Comparison of ENCODE assay signal across 30 cellular contexts in the genomic region with DNA sequence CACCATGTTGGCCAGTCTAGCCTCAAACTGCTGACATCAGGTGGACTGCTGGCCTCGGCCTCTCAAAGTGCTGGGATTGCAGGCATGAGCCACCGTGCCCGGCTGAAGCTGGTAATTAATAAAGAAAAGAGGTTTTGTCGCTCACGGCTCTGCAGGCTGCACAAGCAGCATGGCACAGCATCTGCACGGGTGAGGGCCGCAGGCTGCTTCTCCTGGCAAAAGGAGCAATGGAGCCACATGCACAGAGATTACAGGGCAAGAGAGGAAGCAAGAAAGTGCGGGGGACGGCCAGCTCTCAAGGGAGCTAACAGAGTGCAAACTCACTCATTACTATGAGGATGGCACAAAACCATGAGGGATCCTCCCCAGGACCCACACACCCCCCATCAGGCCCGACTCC.
"Had no signal": no experiment of that assay in that cellular context is flagged by ENCODE, and none has a peak within 500 bp of the region (broad histone marks: within the 10 kb centered on the region; RNA-seq: fewer than 3 reads in every experiment).

No MANE protein-coding gene starts in this region.

- H3K36me3 Mint-ChIP-seq: WTC11 had no signal

- H3K27ac Mint-ChIP-seq: activated CD4-positive, alpha-beta memory T cell treated with anti-CD3 and anti-CD28 coated beads, Interleukin-2, amount 10 ng/mL, durations not matched to agents 7 days and 5 days; activated CD4-positive, alpha-beta T cell treated with anti-CD3 and anti-CD28 coated beads, Interleukin-2, amount 10 ng/mL, durations not matched to agents 7 days and 5 days; activated naive CD8-positive, alpha-beta T cell; activated T-cell treated with anti-CD3 and anti-CD28 coated beads, Interleukin-2, amount 50 U/mL, for 24 hours; activated T-helper 17 cell treated with anti-CD3 and anti-CD28 coated beads, Interleukin-2, amount 50 U/mL, for 72 hours; dendritic cell treated with granulocyte-macrophage colony-stimulating factor and Interleukin-4, amounts not matched to agents 40 ng/mL and 50 ng/mL, for 4 days; endodermal cell; WTC11 had no signal

- H3K27me3 ChIP-seq: brain microvascular endothelial cell, gastroesophageal sphincter, heart right ventricle had no signal

- ATAC-seq: activated T-helper 17 cell treated with anti-CD3 and anti-CD28 coated beads, Interleukin-2, amount 50 U/mL, for 72 hours; esophagus mucosa; foreskin keratinocyte; gastroesophageal sphincter; WTC11 had no signal

- H3K9me3 Mint-ChIP-seq: activated CD4-positive, alpha-beta memory T cell treated with anti-CD3 and anti-CD28 coated beads, Interleukin-2, amount 10 ng/mL, durations not matched to agents 7 days and 5 days; activated CD4-positive, alpha-beta T cell treated with anti-CD3 and anti-CD28 coated beads, Interleukin-2, amount 10 ng/mL, durations not matched to agents 7 days and 5 days; activated T-cell treated with anti-CD3 and anti-CD28 coated beads, Interleukin-2, amount 50 U/mL, for 24 hours; activated T-helper 17 cell treated with anti-CD3 and anti-CD28 coated beads, Interleukin-2, amount 50 U/mL, for 72 hours; central memory CD8-positive, alpha-beta T cell; dendritic cell treated with granulocyte-macrophage colony-stimulating factor and Interleukin-4, amounts not matched to agents 40 ng/mL and 50 ng/mL, for 4 days; endodermal cell; WTC11 had no signal

- DNase-seq: activated CD4-positive, alpha-beta memory T cell treated with anti-CD3 and anti-CD28 coated beads, Interleukin-2, amount 10 ng/mL, durations not matched to agents 7 days and 5 days; activated CD4-positive, alpha-beta T cell treated with anti-CD3 and anti-CD28 coated beads for 1 hour; activated CD4-positive, alpha-beta T cell treated with anti-CD3 and anti-CD28 coated beads for 4 hours; activated CD4-positive, alpha-beta T cell treated with anti-CD3 and anti-CD28 coated beads, Interleukin-2, amount 10 ng/mL, durations not matched to agents 7 days and 5 days; activated CD4-positive, alpha-beta T cell treated with anti-CD3 and anti-CD28 coated beads, Interleukin-2, amount 50 U/mL, for 4 hours; activated CD8-positive, alpha-beta memory T cell treated with anti-CD3 and anti-CD28 coated beads, Interleukin-2, amount 50 U/mL, for 48 hours; activated effector memory CD4-positive, alpha-beta T cell treated with Interleukin-2 at 50 U/mL for 16 hours; activated gamma-delta T cell treated with Interleukin-2 at 50 U/mL for 16 hours; activated naive CD4-positive, alpha-beta T cell treated with anti-CD3 and anti-CD28 coated beads, Interleukin-2, amount 50 U/mL, for 16 hours; activated naive CD4-positive, alpha-beta T cell treated with Interleukin-2 at 50 U/mL for 16 hours; activated T-cell treated with anti-CD3 and anti-CD28 coated beads for 4 hours; activated T-cell treated with anti-CD3 and anti-CD28 coated beads, Interleukin-2, amount 50 U/mL, for 24 hours; amniotic stem cell; anterior cingulate cortex; brain microvascular endothelial cell; dorsolateral prefrontal cortex; effector memory CD4-positive, alpha-beta T cell; endodermal cell; foreskin keratinocyte; T-helper 2 cell had no signal

- H3K4me3 Mint-ChIP-seq: activated CD4-positive, alpha-beta memory T cell treated with anti-CD3 and anti-CD28 coated beads, Interleukin-2, amount 10 ng/mL, durations not matched to agents 7 days and 5 days; activated CD4-positive, alpha-beta T cell treated with anti-CD3 and anti-CD28 coated beads, Interleukin-2, amount 10 ng/mL, durations not matched to agents 7 days and 5 days; activated naive CD8-positive, alpha-beta T cell; activated T-cell treated with anti-CD3 and anti-CD28 coated beads, Interleukin-2, amount 50 U/mL, for 24 hours; activated T-helper 17 cell treated with anti-CD3 and anti-CD28 coated beads, Interleukin-2, amount 50 U/mL, for 72 hours; central memory CD8-positive, alpha-beta T cell; dendritic cell treated with granulocyte-macrophage colony-stimulating factor and Interleukin-4, amounts not matched to agents 40 ng/mL and 50 ng/mL, for 4 days; endodermal cell; WTC11 had no signal

- H3K4me3 ChIP-seq: coronary artery, dorsolateral prefrontal cortex, gastroesophageal sphincter, heart right ventricle had no signal

- H3K27me3 Mint-ChIP-seq: activated CD4-positive, alpha-beta memory T cell treated with anti-CD3 and anti-CD28 coated beads, Interleukin-2, amount 10 ng/mL, durations not matched to agents 7 days and 5 days; activated CD4-positive, alpha-beta T cell treated with anti-CD3 and anti-CD28 coated beads, Interleukin-2, amount 10 ng/mL, durations not matched to agents 7 days and 5 days; activated naive CD8-positive, alpha-beta T cell; activated T-helper 17 cell treated with anti-CD3 and anti-CD28 coated beads, Interleukin-2, amount 50 U/mL, for 72 hours; central memory CD8-positive, alpha-beta T cell; dendritic cell treated with granulocyte-macrophage colony-stimulating factor and Interleukin-4, amounts not matched to agents 40 ng/mL and 50 ng/mL, for 4 days had no signal

- H3K36me3 ChIP-seq: brain microvascular endothelial cell, gastroesophageal sphincter, heart right ventricle had no signal

- H3K27ac ChIP-seq: brain microvascular endothelial cell, coronary artery, dorsolateral prefrontal cortex, foreskin keratinocyte, gastroesophageal sphincter, VCaP had no signal

- H3K9me3 ChIP-seq: gastroesophageal sphincter, heart right ventricle had no signal
